Comparison of ENCODE assay signal across 9 cellular contexts in genomic region chr16:58352690-58353089, GRCh38. TPM values are rescaled to one million over a fixed set of nuclear protein-coding genes. Genes with fewer than 3 reads are reported as not detected.
"Had no signal": no experiment of that assay in that cellular context is flagged by ENCODE, and none has a peak within 500 bp of the region (broad histone marks: within the 10 kb centered on the region; RNA-seq: fewer than 3 reads in every experiment).

No MANE protein-coding gene starts in this region.

- FAIRE-seq: G401.6, GM12878, GM12891, GM12892, GM18507, GM19239 had no signal

- DNase-seq: GDM1, GF-D8 had no signal

- H3K4me3 ChIP-seq: GM12878 had no signal

- ATAC-seq: GM12878 had no signal

RNA-seq across cellular contexts. Expression of gene PRSS54, which starts 57.9 kb away (rescaled TPM):
- total RNA-seq: G401, GM12878 had no signal
- polyA plus RNA-seq: GM12878 had no signal
